Comparison of ENCODE assay signal across 8 cellular contexts in genomic region chr2:19989681-19990415, GRCh38. TPM values are rescaled to one million over a fixed set of nuclear protein-coding genes. Genes with fewer than 3 reads are reported as not detected.
DNase-seq lines count a peak whose midpoint lies in the region; ATAC-seq, FAIRE-seq and TF ChIP-seq lines count a peak whose summit lies in the region.

WDR35 (minus strand) TSS chr2:19990105; CDS start chr2:19990015, 90 bp downstream.

- H3K9ac ChIP-seq in BLaER1 treated with 17β-estradiol and CSF1 and Interleukin-3, amounts not matched to agents 10 nM and 100 nM, result no peak within 1 kb of the TSS
- peak within 1 kb of the TSS; percentile 69 for H3K9ac ChIP-seq in HepG2 (ENCODE audit: insufficient read depth, low read depth, low read length)

- peaks cover 6% of the 10 kb centered on the region for H3K36me3 Mint-ChIP-seq in dendritic cell treated with granulocyte-macrophage colony-stimulating factor and Interleukin-4, amounts not matched to agents 40 ng/mL and 50 ng/mL, for 4 days (ENCODE audit: low read depth)

- POLR2A ChIA-PET in HepG2 (lab: Yijun Ruan, JAX), result interaction anchor here (0.5 to 2.0 kb wide), 11 partner anchors 17 to 235 kb away, joined by 3 to 28 read pairs (median 6); partner anchors contain the start of genes LAPTM4A and TTC32

- peak within 1 kb of the TSS in 10 of 11 experiments; percentile 28 to 58 (median 48); a peak in 17 of 22 replicates for H3K4me2 ChIP-seq in BLaER1 treated with 17β-estradiol and CSF1 and Interleukin-3, amounts not matched to agents 10 nM and 100 nM
- peak within 1 kb of the TSS; percentile 92 for H3K4me2 ChIP-seq in HepG2 (ENCODE audit: low read depth, low read length)

- H3K79me2 ChIP-seq in HepG2 (ENCODE audit: insufficient read depth, low read length), result peaks cover 22% of the 10 kb centered on the region

- no peaks in the 10 kb centered on the region for H3K9me3 Mint-ChIP-seq in dendritic cell treated with granulocyte-macrophage colony-stimulating factor and Interleukin-4, amounts not matched to agents 40 ng/mL and 50 ng/mL, for 4 days

- no peak for FAIRE-seq in HepG2 (lab: Jason Lieb, UNC)

- no peaks in the 10 kb centered on the region for H4K20me1 ChIP-seq in BLaER1 treated with 17β-estradiol and CSF1 and Interleukin-3, amounts not matched to agents 10 nM and 100 nM
- H4K20me1 ChIP-seq in HepG2 (ENCODE audit: insufficient read depth, low read length), result no peaks in the 10 kb centered on the region

- TF ChIP-seq CTCF in HepG2 (CRISPR knock-in tag; IDR thresholded peaks at IDR 0.05), result peak; percentile 42

- peaks cover 0 to 4% (median 0%) of the 10 kb centered on the region in 10 experiments; a peak in 1 of 20 replicates for H3K4me1 ChIP-seq in BLaER1 treated with 17β-estradiol and CSF1 and Interleukin-3, amounts not matched to agents 10 nM and 100 nM
- peaks cover 30% of the 10 kb centered on the region for H3K4me1 ChIP-seq in HepG2 (ENCODE audit: insufficient read depth, low read length)

- peak within 1 kb of the TSS; percentile 78 for H3K27ac Mint-ChIP-seq in dendritic cell treated with granulocyte-macrophage colony-stimulating factor and Interleukin-4, amounts not matched to agents 40 ng/mL and 50 ng/mL, for 4 days

- in situ Hi-C loops in HepG2 (cut with HindIII; ENCODE audit: extremely low pct_ligation_motif_present, low pct_unique_long_range_greater_than_20kb), result no loop called here

- ATAC-seq in GM19324 (IDR thresholded peaks at IDR 0.05; ENCODE audit: low FRiP score, unreplicated experiment) (peak; percentile 93), HG03457 (IDR thresholded peaks at IDR 0.05; ENCODE audit: unreplicated experiment) (peak; percentile 82), HepG2 (peak; percentile 97)

- BruUV-seq in HepG2 (replicated peaks; lab: Mats Ljungman, UMichigan), result no TSS peak

- H3K4me3 Mint-ChIP-seq in dendritic cell treated with granulocyte-macrophage colony-stimulating factor and Interleukin-4, amounts not matched to agents 40 ng/mL and 50 ng/mL, for 4 days, result peak within 1 kb of the TSS; percentile 90

- no peak within 1 kb of the TSS for H3K27ac ChIP-seq in BLaER1 treated with 17β-estradiol and CSF1 and Interleukin-3, amounts not matched to agents 10 nM and 100 nM
- H3K27ac ChIP-seq in HepG2 (ENCODE audit: extremely low read length, insufficient read depth, low read length), result peak within 1 kb of the TSS; percentile 70

- peaks cover 17% of the 10 kb centered on the region for H3K4me1 Mint-ChIP-seq in dendritic cell treated with granulocyte-macrophage colony-stimulating factor and Interleukin-4, amounts not matched to agents 40 ng/mL and 50 ng/mL, for 4 days (ENCODE audit: low read depth)

- CTCF ChIA-PET in HepG2 (lab: Yijun Ruan, JAX; ENCODE audit: low intra/inter-chr PET ratio, low total read pairs), result interaction anchor here (2.0 kb wide), 1 partner anchor 108 kb away, joined by 5 read pairs; no protein-coding TSS in a partner anchor

- peaks cover 12 to 22% (median 16%) of the 10 kb centered on the region in 11 experiments for H3K9me3 ChIP-seq in BLaER1 treated with 17β-estradiol and CSF1 and Interleukin-3, amounts not matched to agents 10 nM and 100 nM (replicated peaks in 1 of 11)
- H3K9me3 ChIP-seq in HepG2 (ENCODE audit: low read length), result no peaks in the 10 kb centered on the region

- DNase-seq in NCI-H524 treated with DMSO at 0.1 percent for 48 hours (lab: John Stamatoyannopoulos, UW), result peak; percentile 55
- DNase-seq in activated CD4-positive, alpha-beta T cell treated with anti-CD3 and anti-CD28 coated beads, Interleukin-2, amount 50 U/mL, for 1 hour, result peak; percentile 87
- peak; percentile 90 for DNase-seq in HepG2 (ENCODE audit: low spot score)
- DNase-seq in stimulated activated CD4-positive, alpha-beta T cell treated with anti-CD3 and anti-CD28 coated beads, Interleukin-2, amount 100 ng/mL, for 48 hours, result peak; percentile 93 to 95

- peaks cover 15 to 35% (median 26%) of the 10 kb centered on the region in 11 experiments for H3K27me3 ChIP-seq in BLaER1 treated with 17β-estradiol and CSF1 and Interleukin-3, amounts not matched to agents 10 nM and 100 nM
- H3K27me3 ChIP-seq in HepG2 (ENCODE audit: control insufficient read depth in 1 of 2, insufficient read depth in 2 of 2, low read length in 2 of 2), result no peaks in the 10 kb centered on the region; a peak in 1 of 5 replicates

- TF ChIP-seq EP300 in HepG2 (IDR thresholded peaks at IDR 0.05; ENCODE audit: low read depth in 2 of 2, low read length in 2 of 2) (peak in 1 of 2 experiments; percentile 9; a peak in 1 of 4 replicates), HepG2 (CRISPR knock-in tag; IDR thresholded peaks at IDR 0.05; ENCODE audit: borderline replicate concordance) (peak; percentile 39; the same call in 1 of the 2 replicates)

- peaks cover 24% of the 10 kb centered on the region for H3K27me3 Mint-ChIP-seq in dendritic cell treated with granulocyte-macrophage colony-stimulating factor and Interleukin-4, amounts not matched to agents 40 ng/mL and 50 ng/mL, for 4 days

- intact Hi-C loops in dendritic cell treated with granulocyte-macrophage colony-stimulating factor and Interleukin-4, amounts not matched to agents 40 ng/mL and 50 ng/mL, for 4 days (cut with micrococcal nuclease), result loop anchor here (2.0 to 5.0 kb wide), 2 partner anchors 61 to 88 kb away; partner anchors contain the start of genes LAPTM4A and TTC32
- intact Hi-C loops in HepG2 (cut with micrococcal nuclease; ENCODE audit: unreplicated experiment), result loop anchor here (1.0 to 2.0 kb wide), 2 partner anchors 25 to 61 kb away; partner anchors contain the start of gene LAPTM4A

- H3K4me3 ChIP-seq in BLaER1 treated with 17β-estradiol and CSF1 and Interleukin-3, amounts not matched to agents 10 nM and 100 nM, result peak within 1 kb of the TSS; percentile 9 to 60 (median 35); a peak in 14 of 20 replicates
- H3K4me3 ChIP-seq in HepG2 (replicated peaks in 1 of 3; ENCODE audit: insufficient read depth in 1 of 3, low read depth in 2 of 3, low read length in 3 of 3), result peak within 1 kb of the TSS; percentile 75 to 90 (median 78)

- TF ChIP-seq RAD21 in HepG2 (CRISPR knock-in tag; IDR thresholded peaks at IDR 0.05), result peak; percentile 18; the same call in 1 of the 2 replicates

- under 1% methylated on average over 25 of the region's 69 CpGs for WGBS in HepG2 (ENCODE audit: low lambda C conversion rate)

- no peaks in the 10 kb centered on the region for H3K36me3 ChIP-seq in BLaER1 treated with 17β-estradiol and CSF1 and Interleukin-3, amounts not matched to agents 10 nM and 100 nM
- peaks cover 3 to 4% of the 10 kb centered on the region in 2 experiments; a peak in 4 of 5 replicates for H3K36me3 ChIP-seq in HepG2 (replicated peaks in 1 of 2; ENCODE audit: control insufficient read depth in 1 of 2, insufficient read depth in 2 of 2, low read length in 2 of 2)

- TF ChIP-seq POLR2A in HepG2 (IDR thresholded peaks at IDR 0.05; ENCODE audit: insufficient read depth in 1 of 2, low read depth in 2 of 2, low read length in 2 of 2), result peak; percentile 88 to 99

- peak within 1 kb of the TSS; percentile 57 for H2AFZ ChIP-seq in HepG2 (ENCODE audit: low read length)

TF ChIP-seq in HepG2, 621 proteins besides CTCF, POLR2A, EP300 and RAD21 (continues in another document):
- TF ChIP-seq GTF2F1 (IDR thresholded peaks at IDR 0.05; ENCODE audit: low read length), result no peak
- TF ChIP-seq NR2C2 (CRISPR knock-in tag; IDR thresholded peaks at IDR 0.05; ENCODE audit: borderline replicate concordance), result peak; percentile 98
- TF ChIP-seq RNF2 (conservative IDR thresholded peaks at IDR 0.05; ENCODE audit: low read depth), result peak; percentile 72; the same call in 1 of the 2 replicates
- TF ChIP-seq, protein P1, sequence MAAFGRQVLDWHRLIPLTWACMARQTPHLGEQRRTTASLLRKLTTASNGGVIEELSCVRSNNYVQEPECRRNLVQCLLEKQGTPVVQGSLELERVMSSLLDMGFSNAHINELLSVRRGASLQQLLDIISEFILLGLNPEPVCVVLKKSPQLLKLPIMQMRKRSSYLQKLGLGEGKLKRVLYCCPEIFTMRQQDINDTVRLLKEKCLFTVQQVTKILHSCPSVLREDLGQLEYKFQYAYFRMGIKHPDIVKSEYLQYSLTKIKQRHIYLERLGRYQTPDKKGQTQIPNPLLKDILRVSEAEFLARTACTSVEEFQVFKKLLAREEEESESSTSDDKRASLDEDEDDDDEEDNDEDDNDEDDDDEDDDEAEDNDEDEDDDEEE (CRISPR knock-in tag; IDR thresholded peaks at IDR 0.05), result peak; percentile 94; the same call in 1 of the 2 replicates
- TF ChIP-seq ZNF572 (CRISPR knock-in tag; IDR thresholded peaks at IDR 0.05), result peak; percentile 72; the same call in 1 of the 2 replicates
- peak; percentile 64; the same call in 1 of the 2 replicates for TF ChIP-seq RFX5 (IDR thresholded peaks at IDR 0.05; ENCODE audit: low read depth, low read length)

RNA-seq across cellular contexts. Expression of gene WDR35, which starts in this region (rescaled TPM):
- 19.6 and 26.6 TPM in 2 replicates for total RNA-seq in HepG2 (2016; rRNA removed; fragmentation: Illumina TruSeq; extraction: Trizol)
- total RNA-seq in HepG2 (2016; cell fraction: cytosol; rRNA removed; fragmentation: Illumina TruSeq; extraction: Trizol; ENCODE audit: low read depth), result 2.4 and 2.8 TPM in 2 replicates
- total RNA-seq in HepG2 (2016; cell fraction: insoluble cytoplasmic fraction; rRNA removed; fragmentation: Illumina TruSeq; extraction: Trizol), result 19.2 and 25.7 TPM in 2 replicates
- total RNA-seq in HepG2 (2016; cell fraction: membrane; rRNA removed; fragmentation: Illumina TruSeq; extraction: Trizol), result 3.2 and 4.5 TPM in 2 replicates
- 30.6 and 31.4 TPM in 2 replicates for total RNA-seq in HepG2 (2016; cell fraction: nucleus; rRNA removed; fragmentation: Illumina TruSeq; extraction: Trizol)
- polyA plus RNA-seq in HepG2 (2011; rRNA removed), result 8.2 and 11.1 TPM in 2 replicates
- polyA plus RNA-seq in HepG2 (2011; cell fraction: cytosol; rRNA removed), result 2.8 and 4.0 TPM in 2 replicates
- 17.1 and 18.5 TPM in 2 replicates for polyA plus RNA-seq in HepG2 (2011; cell fraction: nucleus; rRNA removed)
- polyA plus RNA-seq in HepG2 (2012), result 6.4 and 8.8 TPM in 2 replicates
- polyA plus RNA-seq in HepG2 (2016; cell fraction: cytosol; fragmentation: Illumina TruSeq; extraction: Trizol; ENCODE audit: low read depth), result 0.34 and 0.38 TPM in 2 replicates
- polyA plus RNA-seq in HepG2 (2016; cell fraction: insoluble cytoplasmic fraction; fragmentation: Illumina TruSeq; extraction: Trizol; ENCODE audit: low read depth), result 10.8 and 11.7 TPM in 2 replicates
- 0.88 and 1.1 TPM in 2 replicates for polyA plus RNA-seq in HepG2 (2016; cell fraction: membrane; fragmentation: Illumina TruSeq; extraction: Trizol; ENCODE audit: low read depth)
- polyA plus RNA-seq in HepG2 (2016; cell fraction: nucleus; fragmentation: Illumina TruSeq; extraction: Trizol; ENCODE audit: insufficient read depth, low read depth), result 35.7 and 36.8 TPM in 2 replicates
- 4.9 and 7.4 TPM in 2 replicates for polyA minus RNA-seq in HepG2 (2011; rRNA and poly(A)+ RNA removed; ENCODE audit: low replicate concordance)
- polyA minus RNA-seq in HepG2 (2011; cell fraction: cytosol; rRNA and poly(A)+ RNA removed), result 7.1 and 7.9 TPM in 2 replicates
- polyA minus RNA-seq in HepG2 (2011; cell fraction: nucleus; rRNA and poly(A)+ RNA removed), result 37.7 and 50.3 TPM in 2 replicates
